In the genomic region with DNA sequence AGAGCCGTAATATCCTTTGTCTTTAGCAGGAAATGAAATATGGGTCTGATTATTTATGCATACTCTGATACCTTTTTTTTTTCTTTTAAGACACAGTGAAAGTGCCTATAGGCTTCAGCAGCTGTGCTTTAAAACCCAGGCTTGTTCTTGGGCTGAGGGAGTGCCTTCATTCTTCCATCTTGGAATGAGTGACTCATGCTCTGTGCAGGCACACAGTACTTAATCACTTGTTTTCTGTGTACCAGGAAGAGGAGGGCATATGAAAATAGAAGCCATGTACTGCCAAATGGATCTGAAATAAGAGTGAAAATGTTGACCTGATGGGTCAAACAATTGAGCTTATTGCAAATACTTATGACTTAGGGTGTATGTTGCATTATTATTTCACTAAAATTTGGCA, we compare ENCODE assay signal across 8 cellular contexts. TPM values are rescaled to one million over a fixed set of nuclear protein-coding genes. Genes with fewer than 3 reads are reported as not detected.
DNase-seq lines count a peak whose midpoint lies in the region; ATAC-seq and TF ChIP-seq lines count a peak whose summit lies in the region.

No MANE protein-coding gene starts in this region.

- peak overlapping the region; percentile 76 for H3K27ac ChIP-seq in A673 (ENCODE audit: low read depth, low read length, poor library complexity, severe bottlenecking)

- peaks cover 73% of the 10 kb centered on the region for H3K4me1 ChIP-seq in A673 (ENCODE audit: insufficient read depth, low read length, poor library complexity, severe bottlenecking)

- peaks cover 7% of the 10 kb centered on the region for H3K36me3 Mint-ChIP-seq in activated naive CD8-positive, alpha-beta T cell treated with anti-CD3 and anti-CD28 coated beads for 36 hours

- peak; percentile 95 for DNase-seq in A673 (ENCODE audit: low spot score)
- no peak for DNase-seq in HEK293T (ENCODE audit: extremely low spot score)
- DNase-seq in activated naive CD8-positive, alpha-beta T cell treated with anti-CD3 and anti-CD28 coated beads for 36 hours, result peak; percentile 20
- peak; percentile 70 for DNase-seq in kidney glomerular epithelial cell (lab: John Stamatoyannopoulos, UW)

- intact Hi-C loops in A673 (cut with micrococcal nuclease; ENCODE audit: unreplicated experiment), result no loop called here

- no peaks in the 10 kb centered on the region for H3K9me3 Mint-ChIP-seq in activated naive CD8-positive, alpha-beta T cell treated with anti-CD3 and anti-CD28 coated beads for 36 hours

- peaks cover 50% of the 10 kb centered on the region for H3K4me1 Mint-ChIP-seq in activated naive CD8-positive, alpha-beta T cell treated with anti-CD3 and anti-CD28 coated beads for 36 hours

- BruUV-seq in A673 (replicated peaks; lab: Mats Ljungman, UMichigan), result no TSS peak

- H3K4me3 ChIP-seq in A673 (ENCODE audit: low read depth, low read length, poor library complexity, severe bottlenecking), result peak overlapping the region; percentile 6

- H3K4me3 Mint-ChIP-seq in activated naive CD8-positive, alpha-beta T cell treated with anti-CD3 and anti-CD28 coated beads for 36 hours, result peak overlapping the region; percentile 37

- H3K27ac Mint-ChIP-seq in activated naive CD8-positive, alpha-beta T cell treated with anti-CD3 and anti-CD28 coated beads for 36 hours, result peak overlapping the region; percentile 54

- ATAC-seq in HG02623 (IDR thresholded peaks at IDR 0.05; ENCODE audit: unreplicated experiment) (no peak), GM21528 (IDR thresholded peaks at IDR 0.05; ENCODE audit: low FRiP score, unreplicated experiment) (no peak), HG03354 (IDR thresholded peaks at IDR 0.05; ENCODE audit: poor library complexity, severe bottlenecking, unreplicated experiment) (no peak), GM21786 (IDR thresholded peaks at IDR 0.05; ENCODE audit: unreplicated experiment) (no peak)

- no peaks in the 10 kb centered on the region for H3K9me3 ChIP-seq in A673 (ENCODE audit: low read depth, low read length, poor library complexity, severe bottlenecking)

- no peak for TF ChIP-seq CTCF in A673 (conservative IDR thresholded peaks at IDR 0.05; ENCODE audit: low read depth, low read length)

- H3K27me3 Mint-ChIP-seq in activated naive CD8-positive, alpha-beta T cell treated with anti-CD3 and anti-CD28 coated beads for 36 hours, result no peaks in the 10 kb centered on the region

- POLR2A ChIA-PET in A673 (lab: Charles Lee; ENCODE audit: low non-redundant PET) (interaction anchor here (0.6 to 1.0 kb wide), 3 partner anchors 11 to 12 kb away, joined by 3 to 6 read pairs (median 3); partner anchors contain the start of gene INPP5F), HEK293T (lab: Yijun Ruan, JAX) (interaction anchor here (0.7 to 1.5 kb wide), 4 partner anchors 10 to 130 kb away, joined by 3 to 9 read pairs (median 5); partner anchors contain the start of gene INPP5F)

- H3K36me3 ChIP-seq in A673 (ENCODE audit: insufficient read depth, low read length, poor library complexity, severe bottlenecking), result no peaks in the 10 kb centered on the region

- CTCF ChIA-PET in A673 (lab: Charles Lee), result interaction anchor here (0.9 to 1.0 kb wide), 2 partner anchors 12 to 13 kb away, joined by 4 to 8 read pairs; partner anchors contain the start of gene INPP5F
- CTCF ChIA-PET in HEK293T (lab: Yijun Ruan, JAX), result interaction anchor here (0.6 to 2.7 kb wide), 4 partner anchors 12 to 190 kb away, joined by 3 to 20 read pairs (median 5); partner anchors contain the start of gene INPP5F

- no peaks in the 10 kb centered on the region for H3K27me3 ChIP-seq in A673 (replicated peaks; ENCODE audit: insufficient read depth, low read depth, low read length, poor library complexity)

TF ChIP-seq in HEK293T, 16 proteins besides CTCF, POLR2A, EP300 and RAD21:
- TF ChIP-seq CTBP1 (IDR thresholded peaks at IDR 0.05; ENCODE audit: borderline replicate concordance), result no peak
- TF ChIP-seq, protein P1, sequence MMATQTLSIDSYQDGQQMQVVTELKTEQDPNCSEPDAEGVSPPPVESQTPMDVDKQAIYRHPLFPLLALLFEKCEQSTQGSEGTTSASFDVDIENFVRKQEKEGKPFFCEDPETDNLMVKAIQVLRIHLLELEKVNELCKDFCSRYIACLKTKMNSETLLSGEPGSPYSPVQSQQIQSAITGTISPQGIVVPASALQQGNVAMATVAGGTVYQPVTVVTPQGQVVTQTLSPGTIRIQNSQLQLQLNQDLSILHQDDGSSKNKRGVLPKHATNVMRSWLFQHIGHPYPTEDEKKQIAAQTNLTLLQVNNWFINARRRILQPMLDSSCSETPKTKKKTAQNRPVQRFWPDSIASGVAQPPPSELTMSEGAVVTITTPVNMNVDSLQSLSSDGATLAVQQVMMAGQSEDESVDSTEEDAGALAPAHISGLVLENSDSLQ (IDR thresholded peaks at IDR 0.05), result peak; percentile 4; the same call in 1 of the 2 replicates

RNA-seq across cellular contexts. Expression of gene INPP5F, which starts 12.0 kb away (rescaled TPM):
- 20.0 and 22.0 TPM in 2 replicates for total RNA-seq in A673 (2021)
- 10 to 100 TPM; 19.1 to 20.2 TPM for total RNA-seq in activated naive CD8-positive, alpha-beta T cell treated with anti-CD3 and anti-CD28 coated beads for 36 hours
